ENCODE assay signal across 23 cellular contexts in the genomic region with DNA sequence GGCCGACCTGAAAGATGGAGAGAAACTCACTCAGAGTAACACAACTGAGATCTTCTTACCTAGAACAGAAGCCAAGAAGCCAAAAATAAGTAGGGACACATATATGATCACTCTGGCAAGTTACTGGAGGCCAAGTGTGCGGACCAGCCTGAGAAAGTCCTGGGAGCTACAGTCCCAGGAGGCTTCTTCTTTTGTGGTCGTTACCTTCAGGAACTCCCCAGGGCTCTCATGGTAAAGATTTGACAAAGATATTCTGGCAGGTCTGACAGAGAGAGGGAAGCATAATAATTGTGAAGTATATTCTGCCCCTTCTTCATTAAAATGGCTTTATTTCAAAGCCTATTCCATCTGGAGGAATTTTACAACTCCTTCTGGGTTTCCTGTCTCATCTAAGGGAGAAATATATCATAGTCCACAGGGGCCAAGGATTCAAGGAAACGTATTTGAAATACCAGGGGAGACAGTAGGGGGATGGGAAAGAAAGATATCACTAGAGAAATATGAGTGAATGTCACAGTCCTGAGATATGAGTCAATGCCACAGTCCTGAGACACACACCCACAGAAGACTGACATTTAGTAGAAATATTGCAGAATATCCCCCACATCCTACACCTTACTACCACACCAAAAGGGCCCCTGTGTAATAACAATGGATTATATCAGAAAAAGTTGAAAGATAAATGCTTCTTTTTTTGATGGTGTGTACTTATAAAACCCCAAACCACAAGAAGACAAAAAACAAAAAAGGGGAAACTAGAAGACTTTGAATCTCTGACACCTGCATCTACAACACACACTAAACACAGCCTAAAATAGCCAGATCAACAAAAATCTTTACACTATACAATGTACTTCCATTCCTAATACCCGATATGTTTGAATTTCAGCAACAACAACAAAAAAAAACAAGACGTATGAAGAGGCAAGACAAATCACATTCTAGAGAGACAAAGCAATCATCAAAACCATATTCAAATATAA.
"Had no signal": no experiment of that assay in that cellular context is flagged by ENCODE, and none has a peak within 500 bp of the region (broad histone marks: within the 10 kb centered on the region; RNA-seq: fewer than 3 reads in every experiment).

No MANE protein-coding gene starts in this region.

- H3K4me2 ChIP-seq: hepatocyte had no signal

- H3K27me3 ChIP-seq: gastroesophageal sphincter, hepatocyte, ovary, right lobe of liver, testis, transverse colon had no signal

- H3K9me3 ChIP-seq: gastroesophageal sphincter, ovary, right lobe of liver, testis, transverse colon had no signal

- H3K27ac ChIP-seq: gastroesophageal sphincter, hepatocyte, ovary, right lobe of liver, testis, transverse colon had no signal

- H3K36me3 ChIP-seq: gastroesophageal sphincter, ovary, right lobe of liver, transverse colon had no signal

- H3K4me3 ChIP-seq: gastroesophageal sphincter, hepatocyte, ovary, right lobe of liver, testis, transverse colon had no signal

- FAIRE-seq: endothelial cell of umbilical vein had no signal

- ATAC-seq: activated CD8-positive, alpha-beta T cell treated with anti-CD3 and anti-CD28 coated beads for 36 hours; activated T-cell treated with anti-CD3 and anti-CD28 coated beads, Interleukin-2, amount 50 U/mL, for 4 hours; activated T-helper 17 cell treated with anti-CD3 and anti-CD28 coated beads, Interleukin-2, amount 50 U/mL, for 72 hours; gastroesophageal sphincter; left cardiac atrium; left ventricle myocardium superior; right lobe of liver; stimulated activated naive CD8-positive, alpha-beta T cell treated with anti-CD3 and anti-CD28 coated beads, Interleukin-15, Interleukin-2, amounts not matched to agents 100 U/mL and 50 U/mL, for 24 hours; WTC11 had no signal

- DNase-seq: activated CD4-positive, alpha-beta T cell treated with anti-CD3 and anti-CD28 coated beads for 1 hour; activated CD4-positive, alpha-beta T cell treated with anti-CD3 and anti-CD28 coated beads, Interleukin-2, amount 10 ng/mL, durations not matched to agents 7 days and 5 days; activated CD8-positive, alpha-beta T cell treated with anti-CD3 and anti-CD28 coated beads for 36 hours; activated gamma-delta T cell treated with Interleukin-2 at 50 U/mL for 16 hours; activated naive CD4-positive, alpha-beta T cell treated with anti-CD3 and anti-CD28 coated beads, Interleukin-2, amount 50 U/mL, for 16 hours; activated T-cell treated with anti-CD3 and anti-CD28 coated beads, Interleukin-2, amount 50 U/mL, for 4 hours; amniotic stem cell; caudate nucleus; cortex of kidney; islet precursor cell; left cardiac atrium; left ventricle myocardium superior; ovary; right lobe of liver; stimulated activated CD4-positive, alpha-beta T cell treated with anti-CD3 and anti-CD28 coated beads, Interleukin-2, amount 100 ng/mL, for 48 hours; stimulated activated naive CD8-positive, alpha-beta T cell treated with anti-CD3 and anti-CD28 coated beads, Interleukin-15, Interleukin-2, amounts not matched to agents 100 U/mL and 50 U/mL, for 24 hours; testis; transverse colon had no signal

- H3K4me1 ChIP-seq: gastroesophageal sphincter, right lobe of liver, testis, transverse colon had no signal
